ENCODE assay signal across 1 cellular context in the genomic region with DNA sequence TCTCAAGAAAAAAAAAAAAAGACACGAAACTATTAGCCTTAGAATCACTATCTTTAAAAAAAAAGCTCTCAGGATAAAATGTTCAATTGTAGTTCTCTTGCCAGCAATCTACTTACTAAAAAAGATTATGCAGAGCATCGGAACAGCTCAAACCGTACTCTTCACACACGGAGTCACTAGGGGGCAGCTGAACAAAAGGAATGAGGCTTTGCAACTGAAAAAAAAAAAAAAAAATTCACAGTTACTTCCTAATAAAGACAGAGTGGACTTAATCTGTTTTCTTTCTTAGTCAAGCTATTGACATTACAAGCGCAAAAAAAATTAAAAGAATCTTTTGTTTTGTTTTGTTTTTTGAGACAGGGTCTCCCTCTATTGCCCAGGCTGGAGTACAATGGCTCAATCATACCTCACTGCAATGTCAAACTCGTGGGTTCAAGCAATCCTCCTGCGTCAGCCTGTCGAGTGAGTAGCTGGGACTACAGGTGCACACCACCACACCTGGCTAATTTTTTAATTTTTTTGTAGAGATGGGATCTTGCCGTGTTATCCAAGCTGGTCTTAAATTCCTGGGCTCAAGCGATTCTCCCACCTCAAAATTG.
TF ChIP-seq lines count a peak whose summit lies in the region.

No MANE protein-coding gene starts in this region.

TF ChIP-seq in HCT116, 20 proteins besides CTCF, POLR2A, EP300 and RAD21:
- TF ChIP-seq, protein P1, sequence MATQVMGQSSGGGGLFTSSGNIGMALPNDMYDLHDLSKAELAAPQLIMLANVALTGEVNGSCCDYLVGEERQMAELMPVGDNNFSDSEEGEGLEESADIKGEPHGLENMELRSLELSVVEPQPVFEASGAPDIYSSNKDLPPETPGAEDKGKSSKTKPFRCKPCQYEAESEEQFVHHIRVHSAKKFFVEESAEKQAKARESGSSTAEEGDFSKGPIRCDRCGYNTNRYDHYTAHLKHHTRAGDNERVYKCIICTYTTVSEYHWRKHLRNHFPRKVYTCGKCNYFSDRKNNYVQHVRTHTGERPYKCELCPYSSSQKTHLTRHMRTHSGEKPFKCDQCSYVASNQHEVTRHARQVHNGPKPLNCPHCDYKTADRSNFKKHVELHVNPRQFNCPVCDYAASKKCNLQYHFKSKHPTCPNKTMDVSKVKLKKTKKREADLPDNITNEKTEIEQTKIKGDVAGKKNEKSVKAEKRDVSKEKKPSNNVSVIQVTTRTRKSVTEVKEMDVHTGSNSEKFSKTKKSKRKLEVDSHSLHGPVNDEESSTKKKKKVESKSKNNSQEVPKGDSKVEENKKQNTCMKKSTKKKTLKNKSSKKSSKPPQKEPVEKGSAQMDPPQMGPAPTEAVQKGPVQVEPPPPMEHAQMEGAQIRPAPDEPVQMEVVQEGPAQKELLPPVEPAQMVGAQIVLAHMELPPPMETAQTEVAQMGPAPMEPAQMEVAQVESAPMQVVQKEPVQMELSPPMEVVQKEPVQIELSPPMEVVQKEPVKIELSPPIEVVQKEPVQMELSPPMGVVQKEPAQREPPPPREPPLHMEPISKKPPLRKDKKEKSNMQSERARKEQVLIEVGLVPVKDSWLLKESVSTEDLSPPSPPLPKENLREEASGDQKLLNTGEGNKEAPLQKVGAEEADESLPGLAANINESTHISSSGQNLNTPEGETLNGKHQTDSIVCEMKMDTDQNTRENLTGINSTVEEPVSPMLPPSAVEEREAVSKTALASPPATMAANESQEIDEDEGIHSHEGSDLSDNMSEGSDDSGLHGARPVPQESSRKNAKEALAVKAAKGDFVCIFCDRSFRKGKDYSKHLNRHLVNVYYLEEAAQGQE (IDR thresholded peaks at IDR 0.05; ENCODE audit: low read depth) = no peak
- TF ChIP-seq, protein P2, sequence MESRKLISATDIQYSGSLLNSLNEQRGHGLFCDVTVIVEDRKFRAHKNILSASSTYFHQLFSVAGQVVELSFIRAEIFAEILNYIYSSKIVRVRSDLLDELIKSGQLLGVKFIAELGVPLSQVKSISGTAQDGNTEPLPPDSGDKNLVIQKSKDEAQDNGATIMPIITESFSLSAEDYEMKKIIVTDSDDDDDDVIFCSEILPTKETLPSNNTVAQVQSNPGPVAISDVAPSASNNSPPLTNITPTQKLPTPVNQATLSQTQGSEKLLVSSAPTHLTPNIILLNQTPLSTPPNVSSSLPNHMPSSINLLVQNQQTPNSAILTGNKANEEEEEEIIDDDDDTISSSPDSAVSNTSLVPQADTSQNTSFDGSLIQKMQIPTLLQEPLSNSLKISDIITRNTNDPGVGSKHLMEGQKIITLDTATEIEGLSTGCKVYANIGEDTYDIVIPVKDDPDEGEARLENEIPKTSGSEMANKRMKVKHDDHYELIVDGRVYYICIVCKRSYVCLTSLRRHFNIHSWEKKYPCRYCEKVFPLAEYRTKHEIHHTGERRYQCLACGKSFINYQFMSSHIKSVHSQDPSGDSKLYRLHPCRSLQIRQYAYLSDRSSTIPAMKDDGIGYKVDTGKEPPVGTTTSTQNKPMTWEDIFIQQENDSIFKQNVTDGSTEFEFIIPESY (IDR thresholded peaks at IDR 0.05; ENCODE audit: extremely low read depth, insufficient replicate concordance, low read length) = no peak
- TF ChIP-seq TCF7L2 (IDR thresholded peaks at IDR 0.05; ENCODE audit: borderline replicate concordance, extremely low read depth, insufficient read depth, insufficient read length) = no peak
- TF ChIP-seq, protein P3, sequence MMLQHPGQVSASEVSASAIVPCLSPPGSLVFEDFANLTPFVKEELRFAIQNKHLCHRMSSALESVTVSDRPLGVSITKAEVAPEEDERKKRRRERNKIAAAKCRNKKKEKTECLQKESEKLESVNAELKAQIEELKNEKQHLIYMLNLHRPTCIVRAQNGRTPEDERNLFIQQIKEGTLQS (IDR thresholded peaks at IDR 0.05) = no peak
- no peak for TF ChIP-seq EZH2 (IDR thresholded peaks at IDR 0.05)
TF ChIP-seq in HCT116: peak in this region for 0.
